Comparison of ENCODE assay signal across 9 cellular contexts in the genomic region with DNA sequence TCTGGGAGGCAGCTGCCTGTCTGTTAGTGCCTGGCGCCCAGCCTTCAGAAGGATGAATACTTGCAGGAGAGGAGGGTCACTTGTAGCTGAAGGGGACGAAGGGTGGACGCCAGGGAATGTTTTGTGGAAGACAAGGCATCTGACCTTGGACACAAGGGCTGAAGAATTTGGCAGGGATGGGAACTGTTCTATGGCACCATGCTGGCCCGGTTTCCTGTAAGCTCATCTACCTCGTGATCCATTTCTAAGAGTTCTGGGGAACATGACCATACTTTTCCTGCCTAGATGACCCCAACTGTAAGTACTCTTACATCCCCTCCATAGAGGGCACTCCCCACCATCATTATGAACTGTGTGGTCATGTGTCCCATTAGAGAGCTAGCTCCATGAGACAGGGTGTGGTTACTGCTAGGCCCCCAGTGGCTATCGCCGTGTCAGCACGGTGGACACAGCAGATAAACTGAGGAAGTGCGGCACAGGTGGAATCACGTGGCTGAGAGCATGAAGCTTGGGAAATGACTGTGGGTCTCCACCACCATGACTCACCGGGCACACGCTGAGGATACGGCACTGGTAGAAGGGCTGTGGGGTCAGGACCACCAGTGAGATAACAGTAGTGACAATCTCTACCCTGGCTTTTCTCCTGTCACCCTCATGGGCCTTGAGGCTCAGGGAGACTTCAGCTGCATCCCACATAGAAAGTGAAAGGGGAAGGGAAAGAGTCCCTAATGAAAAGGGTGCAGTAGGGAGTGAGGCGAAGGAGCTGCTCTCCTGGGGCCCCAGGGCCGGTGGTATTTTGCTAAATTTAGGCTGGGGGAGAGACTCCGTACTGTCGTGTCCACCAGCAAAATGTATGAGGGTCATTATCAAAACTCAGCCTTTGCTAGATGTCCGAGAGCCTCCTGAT.
DNase-seq lines count a peak whose midpoint lies in the region; ATAC-seq and TF ChIP-seq lines count a peak whose summit lies in the region.
"Had no signal": no experiment of that assay in that cellular context is flagged by ENCODE, and none has a peak within 500 bp of the region (broad histone marks: within the 10 kb centered on the region; RNA-seq: fewer than 3 reads in every experiment).

No MANE protein-coding gene starts in this region.

- H3K4me1 Mint-ChIP-seq in GM23338 = peaks cover 30% of the 10 kb centered on the region
- H3K4me1 Mint-ChIP-seq in naive thymus-derived CD8-positive, alpha-beta T cell = peaks cover 19 to 44% (median 27%) of the 10 kb centered on the region in 4 donors
- peaks cover 8% of the 10 kb centered on the region for H3K4me1 Mint-ChIP-seq in osteocyte (ENCODE audit: unreplicated experiment)

- no peaks in the 10 kb centered on the region for H3K27me3 ChIP-seq in GM23338 (ENCODE audit: insufficient read depth)
- no peaks in the 10 kb centered on the region for H3K27me3 ChIP-seq in Peyer's patch
- no peaks in the 10 kb centered on the region for H3K27me3 ChIP-seq in HAP-1 (ENCODE audit: low read depth)

- no peak overlapping the region for H3K4me2 ChIP-seq in GM23338

- ATAC-seq in GM18505 (IDR thresholded peaks at IDR 0.05; ENCODE audit: unreplicated experiment) (peak; percentile 37), GM23338 (no peak)
- ATAC-seq in naive thymus-derived CD8-positive, alpha-beta T cell = no peak

- H3K27ac Mint-ChIP-seq in GM23338 (peak overlapping the region; percentile 69; the same call in 1 of the 2 replicates), osteocyte (ENCODE audit: unreplicated experiment) (no peak overlapping the region)
- H3K27ac Mint-ChIP-seq in naive thymus-derived CD8-positive, alpha-beta T cell = peak overlapping the region; percentile 63 to 90 (median 82)

- H3K9me3 Mint-ChIP-seq in GM23338 (no peaks in the 10 kb centered on the region), osteocyte (ENCODE audit: unreplicated experiment) (peaks cover 7% of the 10 kb centered on the region)
- H3K9me3 Mint-ChIP-seq in naive thymus-derived CD8-positive, alpha-beta T cell = peaks cover 0 to 10% (median 2%) of the 10 kb centered on the region in 9 donors

- H3K9me2 ChIP-seq in GM23338 (ENCODE audit: insufficient read depth) = no peaks in the 10 kb centered on the region

- TF ChIP-seq POLR2A in GM18505 (IDR thresholded peaks at IDR 0.05; ENCODE audit: borderline replicate concordance, extremely low read depth, insufficient read depth, insufficient read length) = peak; percentile 26
- TF ChIP-seq POLR2A in Peyer's patch (IDR thresholded peaks at IDR 0.05) = no peak

- H2AFZ ChIP-seq in GM23338 = no peak overlapping the region

- H3F3A ChIP-seq in GM23338 (replicated peaks; ENCODE audit: low read depth) = no peaks in the 10 kb centered on the region

- in situ Hi-C loops in HAP-1 (cut with MboI; ENCODE audit: low sequenced_read_pairs) = no loop called here

- H3K36me3 Mint-ChIP-seq in GM23338 (ENCODE audit: low read depth) (peaks cover 64% of the 10 kb centered on the region), osteocyte (ENCODE audit: unreplicated experiment) (peaks cover 43% of the 10 kb centered on the region)
- H3K36me3 Mint-ChIP-seq in naive thymus-derived CD8-positive, alpha-beta T cell = peaks cover 10 to 76% (median 27%) of the 10 kb centered on the region in 3 donors

- H4K20me1 ChIP-seq in GM23338 (replicated peaks; ENCODE audit: insufficient read depth) = peaks cover 16% of the 10 kb centered on the region

- H3K4me3 ChIP-seq in GM23338 (no peak overlapping the region), Peyer's patch (no peak overlapping the region), HAP-1 (no peak overlapping the region)

- TF ChIP-seq CTCF in GM23338 (conservative IDR thresholded peaks at IDR 0.05; ENCODE audit: low read depth in 2 of 2) (no peak), Peyer's patch (IDR thresholded peaks at IDR 0.05) (no peak), osteocyte (IDR thresholded peaks at IDR 0.05) (no peak)

- POLR2A ChIA-PET in naive thymus-derived CD8-positive, alpha-beta T cell (lab: Charles Lee) = no interaction called here

- H3K9me3 ChIP-seq in Peyer's patch (no peaks in the 10 kb centered on the region), HAP-1 (no peaks in the 10 kb centered on the region)

- H3K4me1 ChIP-seq in GM23338 (ENCODE audit: insufficient read depth) (0 out of 2 replicates have a peak, but pooled peaks cover 7% of the 10 kb centered on the region), Peyer's patch (peaks cover 0 to 16% (median 0%) of the 10 kb centered on the region in 4 donors), HAP-1 (no peaks in the 10 kb centered on the region)

- peaks cover 6% of the 10 kb centered on the region for H3K79me2 ChIP-seq in GM23338 (replicated peaks; ENCODE audit: insufficient read depth)

- H3K4me3 Mint-ChIP-seq in GM23338 (no peak overlapping the region), osteocyte (ENCODE audit: unreplicated experiment) (no peak overlapping the region)
- peak overlapping the region in 3 of 10 donors; percentile 22 to 76 (median 27) for H3K4me3 Mint-ChIP-seq in naive thymus-derived CD8-positive, alpha-beta T cell
- H3K4me3 Mint-ChIP-seq: brain had no signal

- peaks cover 4% of the 10 kb centered on the region; the same call in 1 of the 2 replicates for H3K36me3 ChIP-seq in GM23338 (ENCODE audit: insufficient read depth)
- peaks cover 0 to 37% (median 0%) of the 10 kb centered on the region in 3 donors for H3K36me3 ChIP-seq in Peyer's patch
- H3K36me3 ChIP-seq in HAP-1 (replicated peaks) = no peaks in the 10 kb centered on the region

- peaks cover 31% of the 10 kb centered on the region for H3K27me3 Mint-ChIP-seq in GM23338 (ENCODE audit: insufficient read depth, low read depth, poor library complexity)
- H3K27me3 Mint-ChIP-seq in naive thymus-derived CD8-positive, alpha-beta T cell = no peaks in the 10 kb centered on the region
- H3K27me3 Mint-ChIP-seq in osteocyte (ENCODE audit: unreplicated experiment) = no peaks in the 10 kb centered on the region

- H3K27ac ChIP-seq in GM23338 (ENCODE audit: low read depth) = no peak overlapping the region
- H3K27ac ChIP-seq in Peyer's patch = peak overlapping the region; percentile 41 to 76 (median 52)

- DNase-seq in GM23338 (ENCODE audit: low spot score) (no peak), Peyer's patch (no peak), osteocyte (ENCODE audit: extremely low spot score, unreplicated experiment) (no peak), HAP-1 (ENCODE audit: low spot score in 2 of 2) (no peak), AML-193 (lab: John Stamatoyannopoulos, UW) (no peak)
- no peak for DNase-seq in naive thymus-derived CD8-positive, alpha-beta T cell
- no peak for DNase-seq in activated naive CD4-positive, alpha-beta T cell treated with Interleukin-2 at 50 U/mL for 16 hours

TF ChIP-seq in GM23338, 12 proteins besides CTCF, POLR2A, EP300 and RAD21 (continues in another document):
- TF ChIP-seq, protein P1, sequence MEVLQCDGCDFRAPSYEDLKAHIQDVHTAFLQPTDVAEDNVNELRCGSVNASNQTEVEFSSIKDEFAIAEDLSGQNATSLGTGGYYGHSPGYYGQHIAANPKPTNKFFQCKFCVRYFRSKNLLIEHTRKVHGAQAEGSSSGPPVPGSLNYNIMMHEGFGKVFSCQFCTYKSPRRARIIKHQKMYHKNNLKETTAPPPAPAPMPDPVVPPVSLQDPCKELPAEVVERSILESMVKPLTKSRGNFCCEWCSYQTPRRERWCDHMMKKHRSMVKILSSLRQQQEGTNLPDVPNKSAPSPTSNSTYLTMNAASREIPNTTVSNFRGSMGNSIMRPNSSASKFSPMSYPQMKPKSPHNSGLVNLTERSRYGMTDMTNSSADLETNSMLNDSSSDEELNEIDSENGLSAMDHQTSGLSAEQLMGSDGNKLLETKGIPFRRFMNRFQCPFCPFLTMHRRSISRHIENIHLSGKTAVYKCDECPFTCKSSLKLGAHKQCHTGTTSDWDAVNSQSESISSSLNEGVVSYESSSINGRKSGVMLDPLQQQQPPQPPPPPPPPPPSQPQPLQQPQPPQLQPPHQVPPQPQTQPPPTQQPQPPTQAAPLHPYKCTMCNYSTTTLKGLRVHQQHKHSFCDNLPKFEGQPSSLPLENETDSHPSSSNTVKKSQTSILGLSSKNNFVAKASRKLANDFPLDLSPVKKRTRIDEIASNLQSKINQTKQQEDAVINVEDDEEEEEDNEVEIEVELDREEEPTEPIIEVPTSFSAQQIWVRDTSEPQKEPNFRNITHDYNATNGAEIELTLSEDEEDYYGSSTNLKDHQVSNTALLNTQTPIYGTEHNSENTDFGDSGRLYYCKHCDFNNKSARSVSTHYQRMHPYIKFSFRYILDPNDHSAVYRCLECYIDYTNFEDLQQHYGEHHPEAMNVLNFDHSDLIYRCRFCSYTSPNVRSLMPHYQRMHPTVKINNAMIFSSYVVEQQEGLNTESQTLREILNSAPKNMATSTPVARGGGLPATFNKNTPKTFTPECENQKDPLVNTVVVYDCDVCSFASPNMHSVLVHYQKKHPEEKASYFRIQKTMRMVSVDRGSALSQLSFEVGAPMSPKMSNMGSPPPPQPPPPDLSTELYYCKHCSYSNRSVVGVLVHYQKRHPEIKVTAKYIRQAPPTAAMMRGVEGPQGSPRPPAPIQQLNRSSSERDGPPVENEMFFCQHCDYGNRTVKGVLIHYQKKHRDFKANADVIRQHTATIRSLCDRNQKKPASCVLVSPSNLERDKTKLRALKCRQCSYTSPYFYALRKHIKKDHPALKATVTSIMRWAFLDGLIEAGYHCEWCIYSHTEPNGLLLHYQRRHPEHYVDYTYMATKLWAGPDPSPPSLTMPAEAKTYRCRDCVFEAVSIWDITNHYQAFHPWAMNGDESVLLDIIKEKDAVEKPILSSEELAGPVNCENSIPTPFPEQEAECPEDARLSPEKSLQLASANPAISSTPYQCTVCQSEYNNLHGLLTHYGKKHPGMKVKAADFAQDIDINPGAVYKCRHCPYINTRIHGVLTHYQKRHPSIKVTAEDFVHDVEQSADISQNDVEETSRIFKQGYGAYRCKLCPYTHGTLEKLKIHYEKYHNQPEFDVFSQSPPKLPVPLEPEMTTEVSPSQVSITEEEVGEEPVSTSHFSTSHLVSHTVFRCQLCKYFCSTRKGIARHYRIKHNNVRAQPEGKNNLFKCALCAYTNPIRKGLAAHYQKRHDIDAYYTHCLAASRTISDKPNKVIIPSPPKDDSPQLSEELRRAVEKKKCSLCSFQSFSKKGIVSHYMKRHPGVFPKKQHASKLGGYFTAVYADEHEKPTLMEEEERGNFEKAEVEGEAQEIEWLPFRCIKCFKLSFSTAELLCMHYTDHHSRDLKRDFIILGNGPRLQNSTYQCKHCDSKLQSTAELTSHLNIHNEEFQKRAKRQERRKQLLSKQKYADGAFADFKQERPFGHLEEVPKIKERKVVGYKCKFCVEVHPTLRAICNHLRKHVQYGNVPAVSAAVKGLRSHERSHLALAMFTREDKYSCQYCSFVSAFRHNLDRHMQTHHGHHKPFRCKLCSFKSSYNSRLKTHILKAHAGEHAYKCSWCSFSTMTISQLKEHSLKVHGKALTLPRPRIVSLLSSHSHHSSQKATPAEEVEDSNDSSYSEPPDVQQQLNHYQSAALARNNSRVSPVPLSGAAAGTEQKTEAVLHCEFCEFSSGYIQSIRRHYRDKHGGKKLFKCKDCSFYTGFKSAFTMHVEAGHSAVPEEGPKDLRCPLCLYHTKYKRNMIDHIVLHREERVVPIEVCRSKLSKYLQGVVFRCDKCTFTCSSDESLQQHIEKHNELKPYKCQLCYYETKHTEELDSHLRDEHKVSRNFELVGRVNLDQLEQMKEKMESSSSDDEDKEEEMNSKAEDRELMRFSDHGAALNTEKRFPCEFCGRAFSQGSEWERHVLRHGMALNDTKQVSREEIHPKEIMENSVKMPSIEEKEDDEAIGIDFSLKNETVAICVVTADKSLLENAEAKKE (CRISPR knock-in tag; IDR thresholded peaks at IDR 0.05) = no peak
